ENCODE assay signal across 25 cellular contexts in genomic region chr9:112168197-112168596, GRCh38. TPM values are rescaled to one million over a fixed set of nuclear protein-coding genes. Genes with fewer than 3 reads are reported as not detected.
A peak's percentile ranks its signal among the peaks of the same experiment; 100 is the strongest.
DNase-seq lines count a peak whose midpoint lies in the region; ATAC-seq, FAIRE-seq and TF ChIP-seq lines count a peak whose summit lies in the region.
"Had no signal": no experiment of that assay in that cellular context is flagged by ENCODE, and none has a peak within 500 bp of the region (broad histone marks: within the 10 kb centered on the region; RNA-seq: fewer than 3 reads in every experiment).

No MANE protein-coding gene starts in this region.

- in situ Hi-C loops in K562 (cut with MboI): no loop called here

- TF ChIP-seq EP300 in K562 (IDR thresholded peaks at IDR 0.05; ENCODE audit: low read length): no peak

- H3K27me3 ChIP-seq in Caco-2 (replicated peaks; ENCODE audit: control insufficient read depth, insufficient read depth, low read length): no peaks in the 10 kb centered on the region
- no peaks in the 10 kb centered on the region for H3K27me3 ChIP-seq in K562 (ENCODE audit: control insufficient read depth in 2 of 2, insufficient read depth in 2 of 2, low read length in 2 of 2)
- H3K27me3 ChIP-seq: body of pancreas, esophagus muscularis mucosa had no signal

- H3K9me3 ChIP-seq in Caco-2: no peaks in the 10 kb centered on the region
- no peaks in the 10 kb centered on the region for H3K9me3 ChIP-seq in K562 (replicated peaks; ENCODE audit: control insufficient read depth, insufficient read depth, low read depth, low read length)
- H3K9me3 ChIP-seq: body of pancreas, esophagus muscularis mucosa, sigmoid colon had no signal

- TF ChIP-seq RAD21 in K562 (CRISPR knock-in tag; conservative IDR thresholded peaks at IDR 0.05 in 1 of 2, IDR thresholded peaks at IDR 0.05 in 1 of 2): no peak

- POLR2A ChIA-PET in Caco-2 (lab: Charles Lee) (no interaction called here), K562 (lab: Yijun Ruan, JAX) (no interaction called here), WTC11 (lab: Charles Lee) (no interaction called here)

- no peak for ATAC-seq in K562
- no peak for ATAC-seq in memory B cell (ENCODE audit: low read depth)
- ATAC-seq in WTC11: no peak
- ATAC-seq: body of pancreas had no signal

- H3K27ac Mint-ChIP-seq in Caco-2 (ENCODE audit: unreplicated experiment) (peak overlapping the region; percentile 87), memory B cell (peak overlapping the region; percentile 60), WTC11 (no peak overlapping the region)
- H3K27ac Mint-ChIP-seq: B cell had no signal

- no peaks in the 10 kb centered on the region for H3K27me3 Mint-ChIP-seq in Caco-2 (ENCODE audit: insufficient read depth, unreplicated experiment)
- H3K27me3 Mint-ChIP-seq in memory B cell: no peaks in the 10 kb centered on the region
- no peaks in the 10 kb centered on the region; the same call in 1 of the 2 replicates for H3K27me3 Mint-ChIP-seq in WTC11 (ENCODE audit: low read depth)
- H3K27me3 Mint-ChIP-seq: B cell had no signal

- H3K27ac ChIP-seq in K562 (ENCODE audit: extremely low read depth, low read depth, low read length): no peak overlapping the region
- H3K27ac ChIP-seq: body of pancreas, esophagus muscularis mucosa, sigmoid colon had no signal

- no peaks in the 10 kb centered on the region for H3K9me1 ChIP-seq in K562 (ENCODE audit: control insufficient read depth, insufficient read depth, low read length)

- H3K36me3 Mint-ChIP-seq in Caco-2 (ENCODE audit: insufficient read depth, unreplicated experiment): peaks cover 29% of the 10 kb centered on the region
- no peaks in the 10 kb centered on the region for H3K36me3 Mint-ChIP-seq in memory B cell
- H3K36me3 Mint-ChIP-seq in WTC11: no peaks in the 10 kb centered on the region

- intact Hi-C loops in Caco-2 (cut with micrococcal nuclease; ENCODE audit: unreplicated experiment): no loop called here
- intact Hi-C loops in K562 (cut with micrococcal nuclease): no loop called here

- DNase-seq in Caco-2 (no peak), GM20000 (ENCODE audit: low spot score) (peak; percentile 8), K562 (ENCODE audit: extremely low read depth in 1 of 4, low spot score in 3 of 4) (no peak), memory B cell (ENCODE audit: low spot score in 2 of 2) (no peak), OCI-M2 (lab: John Stamatoyannopoulos, UW; ENCODE audit: unreplicated experiment) (no peak), WTC11 (ENCODE audit: low spot score) (no peak), KG1 (lab: John Stamatoyannopoulos, UW) (no peak)
- DNase-seq: activated CD4-positive, alpha-beta T cell treated with anti-CD3 and anti-CD28 coated beads, Interleukin-2, amount 50 U/mL, for 4 hours; activated effector memory CD4-positive, alpha-beta T cell treated with anti-CD3 and anti-CD28 coated beads, Interleukin-2, amount 50 U/mL, for 16 hours; body of pancreas; dermis blood vessel endothelial cell; DMS153; H7; head of caudate nucleus; NCI-H1436 treated with DMSO at 0.1 percent for 48 hours; NCI-H446; occipital lobe; SHP77 treated with DMSO at 0.1 percent for 48 hours; sigmoid colon; stimulated activated CD4-positive, alpha-beta T cell treated with anti-CD3 and anti-CD28 coated beads, Interleukin-2, amount 100 ng/mL, for 48 hours; T1000 had no signal

- peaks cover 64% of the 10 kb centered on the region for H3K4me1 Mint-ChIP-seq in Caco-2 (ENCODE audit: low read depth, unreplicated experiment)
- H3K4me1 Mint-ChIP-seq in memory B cell: peaks cover 30% of the 10 kb centered on the region
- H3K4me1 Mint-ChIP-seq in WTC11: peaks cover 45% of the 10 kb centered on the region

- H3K4me3 Mint-ChIP-seq in Caco-2 (ENCODE audit: unreplicated experiment) (peak overlapping the region; percentile 58), memory B cell (no peak overlapping the region), WTC11 (no peak overlapping the region)
- H3K4me3 Mint-ChIP-seq: B cell, mesothelial cell of epicardium had no signal

- peaks cover 98% of the 10 kb centered on the region for H3K79me2 ChIP-seq in K562 (ENCODE audit: control insufficient read depth, insufficient read depth, low read length)

- H3K4me3 ChIP-seq in Caco-2 (ENCODE audit: low read depth, low read length) (no peak overlapping the region), K562 (no peak overlapping the region)
- H3K4me3 ChIP-seq: body of pancreas, esophagus muscularis mucosa, sigmoid colon had no signal

- no peak for TF ChIP-seq POLR2A in K562 (conservative IDR thresholded peaks at IDR 0.05)

- no peak for TF ChIP-seq CTCF in Caco-2 (IDR thresholded peaks at IDR 0.05; ENCODE audit: insufficient read depth in 1 of 2, low read depth in 1 of 2, low read length in 1 of 2, severe bottlenecking in 1 of 2, unreplicated experiment in 1 of 2)
- TF ChIP-seq CTCF in GM20000 (IDR thresholded peaks at IDR 0.05; ENCODE audit: extremely low read depth, missing control alignments): no peak
- TF ChIP-seq CTCF in K562 (IDR thresholded peaks at IDR 0.05 in 2 of 3, conservative IDR thresholded peaks at IDR 0.05 in 1 of 3; ENCODE audit: insufficient read depth in 2 of 3, low read depth in 1 of 3, low read length in 3 of 3): no peak
- no peak for TF ChIP-seq CTCF in WTC11 (IDR thresholded peaks at IDR 0.05)

- H3K4me1 ChIP-seq in Caco-2 (peaks cover 93% of the 10 kb centered on the region), K562 (replicated peaks in 1 of 2; ENCODE audit: control insufficient read depth in 2 of 2, insufficient read depth in 2 of 2, low read length in 2 of 2) (peaks cover 12 to 47% of the 10 kb centered on the region in 2 experiments)
- H3K4me1 ChIP-seq: sigmoid colon had no signal

- FAIRE-seq in K562 (lab: Jason Lieb, UNC): no peak
- FAIRE-seq: islet of Langerhans had no signal

- peaks cover 13% of the 10 kb centered on the region; the same call in 1 of the 2 replicates for H4K20me1 ChIP-seq in K562 (replicated peaks; ENCODE audit: control insufficient read depth, insufficient read depth, low read length)

- H3K36me3 ChIP-seq in Caco-2 (ENCODE audit: control insufficient read depth, insufficient read depth, low read length) (no peaks in the 10 kb centered on the region), K562 (ENCODE audit: control insufficient read depth, insufficient read depth, low read length) (peaks cover 63% of the 10 kb centered on the region)
- H3K36me3 ChIP-seq: esophagus muscularis mucosa, sigmoid colon had no signal

- no peak overlapping the region for H3K4me2 ChIP-seq in K562 (ENCODE audit: insufficient read depth, low read length)

- H3K9ac ChIP-seq in K562 (ENCODE audit: insufficient read depth in 1 of 2, low read depth in 2 of 2, low read length in 2 of 2): no peak overlapping the region

- H3K9me3 Mint-ChIP-seq in Caco-2 (ENCODE audit: unreplicated experiment) (no peaks in the 10 kb centered on the region), memory B cell (no peaks in the 10 kb centered on the region), WTC11 (no peaks in the 10 kb centered on the region)
- H3K9me3 Mint-ChIP-seq: mesothelial cell of epicardium had no signal

- 60% methylated on average over 3 of the region's 3 CpGs for WGBS in K562 (ENCODE audit: insufficient coverage, low coverage, missing lambda C conversion rate)

- H2AFZ ChIP-seq in K562 (ENCODE audit: low read depth, low read length): no peak overlapping the region

- CTCF ChIA-PET in Caco-2 (lab: Charles Lee): no interaction called here
- CTCF ChIA-PET in K562 (lab: Yijun Ruan, JAX; ENCODE audit: low intra/inter-chr PET ratio): no interaction called here
- CTCF ChIA-PET in WTC11 (lab: Charles Lee): no interaction called here

- no TSS peak for BruUV-seq in Caco-2 (replicated peaks; lab: Mats Ljungman, UMichigan)
- no TSS peak for BruUV-seq in K562 (replicated peaks; lab: Mats Ljungman, UMichigan)

TF ChIP-seq in K562, 482 proteins besides CTCF, POLR2A, EP300 and RAD21 (continues in another document):
- TF ChIP-seq ZNF436 (CRISPR knock-in tag; IDR thresholded peaks at IDR 0.05): no peak
- TF ChIP-seq TFAP4 (CRISPR knock-in tag; IDR thresholded peaks at IDR 0.05; ENCODE audit: borderline replicate concordance): 0 out of 2 replicates have a peak, but pooled peaks have one; percentile 32

TF ChIP-seq in WTC11, 78 proteins besides CTCF, POLR2A, EP300 and RAD21 (continues in another document):
- no peak for TF ChIP-seq SMAD3 (CRISPR knock-in tag; IDR thresholded peaks at IDR 0.05; ENCODE audit: borderline replicate concordance)
- no peak for TF ChIP-seq JAZF1 (CRISPR knock-in tag; IDR thresholded peaks at IDR 0.05)
- TF ChIP-seq CREB1 (CRISPR knock-in tag; IDR thresholded peaks at IDR 0.05): no peak

RNA-seq across cellular contexts. Expression of gene SUSD1, which starts 6.9 kb away (rescaled TPM):
- total RNA-seq in Caco-2 (2022): 53.4 and 60.1 TPM in 2 replicates
- 117 and 175 TPM in 2 replicates for total RNA-seq in K562 (2011; cell fraction: chromatin; rRNA removed; ENCODE audit: low replicate concordance)
- 81.5 and 91.5 TPM in 2 replicates for total RNA-seq in K562 (2011; cell fraction: nucleolus; rRNA removed)
- 112 and 122 TPM in 2 replicates for total RNA-seq in K562 (2011; cell fraction: nucleoplasm; rRNA removed)
- total RNA-seq in K562 (2014; rRNA removed): 27.8 and 35.6 TPM in 2 replicates
- 36.1 and 38.2 TPM in 2 replicates for total RNA-seq in K562 (2014; rRNA removed; fragmentation: Illumina TruSeq; extraction: Trizol)
- 35.2 and 37.3 TPM in 2 replicates for total RNA-seq in K562 (2015; rRNA removed; fragmentation: Illumina TruSeq; extraction: Trizol)
- total RNA-seq in K562 (2021): 37.4 and 40.4 TPM in 2 replicates
- 38.0 and 44.4 TPM in 2 replicates for polyA plus RNA-seq in K562 (2011; rRNA removed)
- 25.2 and 36.0 TPM in 2 replicates for polyA plus RNA-seq in K562 (2011; cell fraction: cytosol; rRNA removed)
- 36.6 and 39.7 TPM in 2 replicates for polyA plus RNA-seq in K562 (2011; cell fraction: nucleus; rRNA removed)
- 23.3 and 26.8 TPM in 2 replicates for polyA plus RNA-seq in K562 (2012)
- polyA plus RNA-seq in K562 (2014; fragmentation: Illumina TruSeq; extraction: Trizol): 30.1 and 36.1 TPM in 2 replicates
- polyA plus RNA-seq in K562 (2014; fragmentation: Nextera tagmentation; extraction: Ambion mirVana): 10 to 100 TPM; 10.9 to 11.9 TPM
- 21.9 and 31.0 TPM in 2 replicates for polyA plus RNA-seq in K562 (2014; rRNA removed)
- 91.5 and 92.3 TPM in 2 replicates for polyA minus RNA-seq in K562 (2011; rRNA and poly(A)+ RNA removed)
- polyA minus RNA-seq in K562 (2011; cell fraction: cytosol; rRNA and poly(A)+ RNA removed): 38.1 and 39.9 TPM in 2 replicates
- polyA minus RNA-seq in K562 (2011; cell fraction: nucleus; rRNA and poly(A)+ RNA removed): 36.2 and 58.4 TPM in 2 replicates
- 4.4 to 5.7 TPM (median 5.1 TPM) in 3 replicates for total RNA-seq in WTC11 (2021)
